In genomic region chr22:35367331-35367886, GRCh38 we compare ENCODE assay signal across 13 cellular contexts. TPM values are rescaled to one million over a fixed set of nuclear protein-coding genes. Genes with fewer than 3 reads are reported as not detected.
DNase-seq lines count a peak whose midpoint lies in the region; ATAC-seq, FAIRE-seq and TF ChIP-seq lines count a peak whose summit lies in the region.
"Had no signal": no experiment of that assay in that cellular context is flagged by ENCODE, and none has a peak within 500 bp of the region (broad histone marks: within the 10 kb centered on the region; RNA-seq: fewer than 3 reads in every experiment).

No MANE protein-coding gene starts in this region.

- H3K27ac Mint-ChIP-seq in type B pancreatic cell = peak overlapping the region; percentile 34
- H3K27ac Mint-ChIP-seq in mesothelial cell of epicardium = no peak overlapping the region
- H3K27ac Mint-ChIP-seq: nephron had no signal

- TF ChIP-seq POLR2A in NB4 (IDR thresholded peaks at IDR 0.05; ENCODE audit: extremely low read depth, insufficient read length) (no peak), GM12878 (IDR thresholded peaks at IDR 0.05; ENCODE audit: low read depth, low read length) (no peak)

- TF ChIP-seq EP300 in GM12878 (IDR thresholded peaks at IDR 0.05; ENCODE audit: borderline replicate concordance in 1 of 2, control insufficient read depth in 1 of 2, low read depth in 2 of 2, low read length in 2 of 2) = no peak

- H2AFZ ChIP-seq in GM12878 (ENCODE audit: control insufficient read depth, low read depth, low read length) = peak overlapping the region; percentile 56

- H4K20me1 ChIP-seq in GM12878 (ENCODE audit: control insufficient read depth, insufficient read depth) = no peaks in the 10 kb centered on the region

- no peak overlapping the region for H3K27ac ChIP-seq in GM12878 (ENCODE audit: control insufficient read depth, insufficient read depth)
- no peak overlapping the region for H3K27ac ChIP-seq in effector memory CD4-positive, alpha-beta T cell (ENCODE audit: insufficient read depth, low read length, poor library complexity, severe bottlenecking)

- no peaks in the 10 kb centered on the region for H3K79me2 ChIP-seq in GM12878 (ENCODE audit: control insufficient read depth, insufficient read depth, low read length)

- peaks cover 4% of the 10 kb centered on the region for H3K27me3 Mint-ChIP-seq in type B pancreatic cell
- no peaks in the 10 kb centered on the region for H3K27me3 Mint-ChIP-seq in mesothelial cell of epicardium (ENCODE audit: low read depth)

- H3K4me3 Mint-ChIP-seq in type B pancreatic cell = no peak overlapping the region
- H3K4me3 Mint-ChIP-seq in mesothelial cell of epicardium = no peak overlapping the region
- H3K4me3 Mint-ChIP-seq: nephron had no signal

- no peaks in the 10 kb centered on the region for H3K9me3 ChIP-seq in GM12878 (replicated peaks; ENCODE audit: control insufficient read depth, insufficient read depth, low read length)
- no peaks in the 10 kb centered on the region for H3K9me3 ChIP-seq in effector memory CD4-positive, alpha-beta T cell (ENCODE audit: control insufficient read depth, low read length)

- no peaks in the 10 kb centered on the region for H3K9me3 Mint-ChIP-seq in type B pancreatic cell
- H3K9me3 Mint-ChIP-seq in mesothelial cell of epicardium = no peaks in the 10 kb centered on the region
- H3K9me3 Mint-ChIP-seq: nephron had no signal

- intact Hi-C loops in GM12878 (cut with micrococcal nuclease; ENCODE audit: unreplicated experiment) = no loop called here

- POLR2A ChIA-PET in GM12878 (lab: Charles Lee) = no interaction called here

- CTCF ChIA-PET in GM12878 (lab: Yijun Ruan, JAX) = no interaction called here

- TF ChIP-seq CTCF in NB4 (IDR thresholded peaks at IDR 0.05; ENCODE audit: low read depth, low read length) = no peak
- peak in 2 of 3 experiments; percentile 7 to 42; a peak in 2 of 6 replicates for TF ChIP-seq CTCF in GM12878 (IDR thresholded peaks at IDR 0.05 in 2 of 3, conservative IDR thresholded peaks at IDR 0.05 in 1 of 3; ENCODE audit: control insufficient read depth in 2 of 3, extremely low read depth in 1 of 3, insufficient read depth in 1 of 3, low read depth in 3 of 3, low read length in 3 of 3)
- TF ChIP-seq CTCF in type B pancreatic cell (conservative IDR thresholded peaks at IDR 0.05) = no peak
- TF ChIP-seq CTCF in mesothelial cell of epicardium (IDR thresholded peaks at IDR 0.05; ENCODE audit: unreplicated experiment) = no peak

- H3K27me3 ChIP-seq in GM12878 (replicated peaks in 1 of 2; ENCODE audit: control insufficient read depth in 2 of 2, insufficient read depth in 2 of 2, low read length in 1 of 2) = no peaks in the 10 kb centered on the region
- no peaks in the 10 kb centered on the region for H3K27me3 ChIP-seq in effector memory CD4-positive, alpha-beta T cell (replicated peaks; ENCODE audit: control insufficient read depth, insufficient read depth, low read length, poor library complexity, severe bottlenecking)

- H3K4me1 Mint-ChIP-seq in type B pancreatic cell (ENCODE audit: unreplicated experiment) (peaks cover 21% of the 10 kb centered on the region), mesothelial cell of epicardium (peaks cover 23% of the 10 kb centered on the region)

- WGBS in GM12878 (ENCODE audit: insufficient coverage, insufficient replicate concordance, low lambda C conversion rate, missing lambda C conversion rate) = 3% methylated on average over 9 of the region's 9 CpGs

- RAD21 ChIA-PET in GM12878 (lab: Charles Lee; ENCODE audit: unreplicated experiment) = interaction anchor here (0.6 to 4.5 kb wide), 3 partner anchors 9 to 58 kb away, joined by 3 to 38 read pairs (median 3); no protein-coding TSS in a partner anchor

- peak; percentile 71 for DNase-seq in SIG-M5 treated with dmso at 0.1 percent for 504 hours (lab: John Stamatoyannopoulos, UW; ENCODE audit: unreplicated experiment)
- no peak for DNase-seq in SIG-M5 (lab: John Stamatoyannopoulos, UW)
- DNase-seq in NB4 (ENCODE audit: low read depth) = peak; percentile 44
- DNase-seq in GM12878 (ENCODE audit: low read depth, low spot score) = peak; percentile 65
- no peak for DNase-seq in type B pancreatic cell (ENCODE audit: extremely low spot score, unreplicated experiment)
- no peak for DNase-seq in effector memory CD4-positive, alpha-beta T cell
- no peak for DNase-seq in mesothelial cell of epicardium (ENCODE audit: low spot score in 2 of 2, unreplicated experiment in 2 of 2)
- DNase-seq: NCI-H1930 had no signal

- SMC1A ChIA-PET in GM12878 (lab: Charles Lee; ENCODE audit: uncharacterized antibody, unreplicated experiment) = interaction anchor here (0.7 to 2.2 kb wide), 3 partner anchors 9 to 17 kb away, joined by 3 to 10 read pairs (median 5); no protein-coding TSS in a partner anchor

- in situ Hi-C loops in GM12878 (cut with MboI) = no loop called here

- BruUV-seq in GM12878 (replicated peaks; lab: Mats Ljungman, UMichigan) = no TSS peak

- no peak for FAIRE-seq in GM12878 (lab: Jason Lieb, UNC)
- FAIRE-seq: HTR-8/SVneo, islet of Langerhans had no signal

- peaks cover 19% of the 10 kb centered on the region for H3K4me1 ChIP-seq in GM12878 (ENCODE audit: control insufficient read depth, insufficient read depth, low read length)
- H3K4me1 ChIP-seq in effector memory CD4-positive, alpha-beta T cell (ENCODE audit: control insufficient read depth, insufficient read depth, low read length, poor library complexity, severe bottlenecking) = peaks cover 3% of the 10 kb centered on the region

- no peak overlapping the region for H3K9ac ChIP-seq in GM12878 (ENCODE audit: control insufficient read depth, insufficient read depth, low read length)

- ATAC-seq in GM12878 (peak; percentile 90), GM19467 (IDR thresholded peaks at IDR 0.05; ENCODE audit: unreplicated experiment) (no peak)
- ATAC-seq: Panc1 had no signal

- no peak overlapping the region for H3K4me3 ChIP-seq in NB4 (ENCODE audit: low read depth, low read length)
- no peak overlapping the region for H3K4me3 ChIP-seq in GM12878
- no peak overlapping the region for H3K4me3 ChIP-seq in effector memory CD4-positive, alpha-beta T cell (ENCODE audit: insufficient read depth, low read depth, low read length, poor library complexity, severe bottlenecking)

- H3K36me3 Mint-ChIP-seq in type B pancreatic cell = no peaks in the 10 kb centered on the region
- no peaks in the 10 kb centered on the region for H3K36me3 Mint-ChIP-seq in mesothelial cell of epicardium

- no peaks in the 10 kb centered on the region for H3K36me3 ChIP-seq in GM12878 (ENCODE audit: control insufficient read depth in 2 of 2, insufficient read depth in 2 of 2, low read length in 1 of 2)
- H3K36me3 ChIP-seq in effector memory CD4-positive, alpha-beta T cell (ENCODE audit: control insufficient read depth, insufficient read depth, low read length) = no peaks in the 10 kb centered on the region

- peak overlapping the region; percentile 38; the same call in 1 of the 2 replicates for H3K4me2 ChIP-seq in GM12878 (ENCODE audit: control insufficient read depth, insufficient read depth)

- no peak for TF ChIP-seq RAD21 in GM12878 (IDR thresholded peaks at IDR 0.05; ENCODE audit: insufficient read depth, low read depth, low read length)

TF ChIP-seq in GM12878, 131 proteins besides CTCF, POLR2A, EP300 and RAD21 (continues in another document):
- TF ChIP-seq BACH1 (IDR thresholded peaks at IDR 0.05; ENCODE audit: borderline replicate concordance) (peak; percentile 49; the same call in 1 of the 2 replicates), CBX3 (IDR thresholded peaks at IDR 0.05; ENCODE audit: borderline replicate concordance, low read depth) (no peak), BHLHE40 (IDR thresholded peaks at IDR 0.05; ENCODE audit: borderline replicate concordance in 1 of 2, low read depth in 2 of 2, low read length in 1 of 2) (peak in 1 of 2 experiments; percentile 25; a peak in 1 of 4 replicates)

RNA-seq across cellular contexts. Expression of gene HMOX1, which starts 13.5 kb away (rescaled TPM):
- total RNA-seq in GM12878 (2013; cell fraction: nucleolus; rRNA removed) = 7.3 and 7.5 TPM in 2 replicates
- total RNA-seq in GM12878 (2014; rRNA removed) (17.5 and 24.1 TPM in 2 replicates), GM12878 (2014; rRNA removed; fragmentation: Illumina TruSeq; extraction: Trizol) (9.9 and 12.5 TPM in 2 replicates), GM12878 (2021) (20.2 and 21.9 TPM in 2 replicates), type B pancreatic cell (ENCODE audit: low replicate concordance) (4.1 and 7.7 TPM in 2 replicates), mesothelial cell of epicardium (1.6 to 2.8 TPM (median 1.6 TPM) in 3 replicates)
- 9.7 TPM for polyA plus RNA-seq in GM12878 (2011; ENCODE audit: low read depth)
- polyA plus RNA-seq in GM12878 (2011; rRNA removed) (15.8 and 36.7 TPM in 2 replicates), GM12878 (2014; fragmentation: Illumina TruSeq; extraction: Trizol) (9.9 and 18.3 TPM in 2 replicates), GM12878 (2014; fragmentation: Nextera tagmentation; extraction: Ambion mirVana) (1 to 10 TPM; 1.5 to 2.4 TPM), GM12878 (2014; rRNA removed) (22.9 and 30.6 TPM in 2 replicates), GM12878 (2016; fragmentation: Nextera tagmentation; extraction: Ambion mirVana) (10 to 100 TPM; 16.9 to 19.3 TPM)
- polyA plus RNA-seq in GM12878 (2011; cell fraction: cytosol; rRNA removed) = 55.4 and 56.2 TPM in 2 replicates
- polyA plus RNA-seq in GM12878 (2011; cell fraction: nucleus; rRNA removed) = 31.5 and 37.5 TPM in 2 replicates
- polyA plus RNA-seq in GM12878 (2012) = 9.3 and 19.2 TPM in 2 replicates
- polyA minus RNA-seq in GM12878 (2011; rRNA and poly(A)+ RNA removed) = 13.0 and 30.4 TPM in 2 replicates
- 10.2 and 10.8 TPM in 2 replicates for polyA minus RNA-seq in GM12878 (2011; cell fraction: cytosol; rRNA and poly(A)+ RNA removed)
- 7.7 and 15.9 TPM in 2 replicates for polyA minus RNA-seq in GM12878 (2011; cell fraction: nucleus; rRNA and poly(A)+ RNA removed)

RNA-seq across cellular contexts. Expression of gene MCM5, which starts 32.5 kb away (rescaled TPM):
- total RNA-seq in GM12878 (2013; cell fraction: nucleolus; rRNA removed) = 242 and 271 TPM in 2 replicates
- 251 and 253 TPM in 2 replicates for total RNA-seq in GM12878 (2014; rRNA removed)
- 84.6 and 100 TPM in 2 replicates for total RNA-seq in GM12878 (2014; rRNA removed; fragmentation: Illumina TruSeq; extraction: Trizol)
- total RNA-seq in GM12878 (2021) = 277 and 301 TPM in 2 replicates
- polyA plus RNA-seq in GM12878 (2011; ENCODE audit: low read depth) = 32.5 TPM
- polyA plus RNA-seq in GM12878 (2011; rRNA removed) = 97.8 and 186 TPM in 2 replicates
- 163 and 222 TPM in 2 replicates for polyA plus RNA-seq in GM12878 (2011; cell fraction: cytosol; rRNA removed)
- polyA plus RNA-seq in GM12878 (2011; cell fraction: nucleus; rRNA removed) = 384 and 412 TPM in 2 replicates
- 85.2 and 127 TPM in 2 replicates for polyA plus RNA-seq in GM12878 (2012)
- 35.9 and 98.0 TPM in 2 replicates for polyA plus RNA-seq in GM12878 (2014; fragmentation: Illumina TruSeq; extraction: Trizol)
- polyA plus RNA-seq in GM12878 (2014; fragmentation: Nextera tagmentation; extraction: Ambion mirVana) = 10 to 100 TPM; 14.1 to 22.1 TPM
- 142 and 197 TPM in 2 replicates for polyA plus RNA-seq in GM12878 (2014; rRNA removed)
- 100 to 1,000 TPM; 348 to 360 TPM for polyA plus RNA-seq in GM12878 (2016; fragmentation: Nextera tagmentation; extraction: Ambion mirVana)
- 280 and 293 TPM in 2 replicates for polyA minus RNA-seq in GM12878 (2011; rRNA and poly(A)+ RNA removed)
- polyA minus RNA-seq in GM12878 (2011; cell fraction: cytosol; rRNA and poly(A)+ RNA removed) = 86.7 and 136 TPM in 2 replicates
- polyA minus RNA-seq in GM12878 (2011; cell fraction: nucleus; rRNA and poly(A)+ RNA removed) = 114 and 175 TPM in 2 replicates
- 45.5 and 98.0 TPM in 2 replicates for total RNA-seq in type B pancreatic cell (ENCODE audit: low replicate concordance)
- total RNA-seq in mesothelial cell of epicardium = 50.5 to 59.7 TPM (median 52.1 TPM) in 3 replicates

Comparison
In these comparisons a context has a peak if more than half of its experiments do, and no peak if none do; other contexts are left out.
1. DNase-seq: peak in SIG-M5 treated with dmso at 0.1 percent for 504 hours (single experiment), NB4 (single experiment) and GM12878 (single experiment); none in SIG-M5 (single experiment), type B pancreatic cell (single experiment), effector memory CD4-positive, alpha-beta T cell (0 of 3) and mesothelial cell of epicardium (0 of 2).
2. CTCF ChIP-seq: peak in GM12878 (2 of 3); none in NB4 (single experiment), type B pancreatic cell (single experiment) and mesothelial cell of epicardium (single experiment).